In genomic region chr2:151315381-151315903, GRCh38 we compare ENCODE assay signal across 13 cellular contexts. TPM values are rescaled to one million over a fixed set of nuclear protein-coding genes. Genes with fewer than 3 reads are reported as not detected.
DNase-seq lines count a peak whose midpoint lies in the region; ATAC-seq, FAIRE-seq and TF ChIP-seq lines count a peak whose summit lies in the region.
"Had no signal": no experiment of that assay in that cellular context is flagged by ENCODE, and none has a peak within 500 bp of the region (broad histone marks: within the 10 kb centered on the region; RNA-seq: fewer than 3 reads in every experiment).

No MANE protein-coding gene starts in this region.

- H3K56ac ChIP-seq in IMR-90 (ENCODE audit: extremely low read depth, insufficient read depth, low read length) = no peak overlapping the region

- 0 out of 4 replicates have a peak overlapping the region, but pooled peaks of 1 of the 2 experiments have one; percentile 42 for H4K8ac ChIP-seq in IMR-90 (ENCODE audit: low read depth in 2 of 2, low read length in 2 of 2)

- FAIRE-seq in H54 (lab: Jason Lieb, UNC) = no peak

- intact Hi-C loops in IMR-90 (cut with micrococcal nuclease) (no loop called here), mammary epithelial cell (cut with micrococcal nuclease) (no loop called here)

- CTCF ChIA-PET in IMR-90 (lab: Yijun Ruan, JAX) = interaction anchor here (0.6 kb wide), 1 partner anchor 842 kb away, joined by 3 read pairs; no protein-coding TSS in a partner anchor
- CTCF ChIA-PET in mammary epithelial cell (lab: Charles Lee; ENCODE audit: low non-redundant PET) = no interaction called here

- no peak for TF ChIP-seq RAD21 in IMR-90 (IDR thresholded peaks at IDR 0.05; ENCODE audit: low read length)

- no peak for TF ChIP-seq POLR2A in IMR-90 (IDR thresholded peaks at IDR 0.05; ENCODE audit: low read depth, low read length)
- TF ChIP-seq POLR2A in H54 (IDR thresholded peaks at IDR 0.05; ENCODE audit: low read depth, low read length) = no peak

- no peak overlapping the region; the same call in 1 of the 2 replicates for H3K14ac ChIP-seq in IMR-90 (replicated peaks; ENCODE audit: low read depth, low read length)

- H4K91ac ChIP-seq in IMR-90 (ENCODE audit: insufficient read depth, low read depth, low read length) = no peak overlapping the region

- ATAC-seq in IMR-90 (ENCODE audit: low read depth) = peak; percentile 53
- ATAC-seq in HG02571 (IDR thresholded peaks at IDR 0.05; ENCODE audit: unreplicated experiment) = no peak
- no peak for ATAC-seq in HG03442 (IDR thresholded peaks at IDR 0.05; ENCODE audit: unreplicated experiment)
- ATAC-seq: stimulated activated naive B cell treated with anti-CD40 and anti-IgM and Interleukin-4, amounts not matched to agents 10 μg/mL and 1 μg/mL and 100 μg/mL, for 72 hours had no signal

- H3K79me2 ChIP-seq in mammary epithelial cell (ENCODE audit: insufficient read depth, low read length) (no peaks in the 10 kb centered on the region), MM.1S (ENCODE audit: low read length) (no peaks in the 10 kb centered on the region)

- H3K23ac ChIP-seq in IMR-90 (ENCODE audit: low read depth, low read length) = no peak overlapping the region

- H3K79me1 ChIP-seq in IMR-90 (ENCODE audit: low read depth in 1 of 2, low read length in 2 of 2) = no peaks in the 10 kb centered on the region

- H2AFZ ChIP-seq in IMR-90 (replicated peaks; ENCODE audit: low read length, poor library complexity) = peak overlapping the region; percentile 67
- peak overlapping the region; percentile 31 for H2AFZ ChIP-seq in mammary epithelial cell (ENCODE audit: low read depth, low read length)
- no peak overlapping the region for H2AFZ ChIP-seq in MM.1S (ENCODE audit: low read length)

- H3K36me3 ChIP-seq in IMR-90 (ENCODE audit: control insufficient read depth, insufficient read depth, low read length) = no peaks in the 10 kb centered on the region
- no peaks in the 10 kb centered on the region for H3K36me3 ChIP-seq in mammary epithelial cell (ENCODE audit: insufficient read depth, low read length)
- H3K36me3 ChIP-seq in MM.1S (replicated peaks; ENCODE audit: insufficient read depth, low read length) = no peaks in the 10 kb centered on the region

- H4K5ac ChIP-seq in IMR-90 (ENCODE audit: low read depth, low read length) = no peak overlapping the region

- H3K4ac ChIP-seq in IMR-90 (ENCODE audit: low read depth, low read length) = no peak overlapping the region

- H3F3A ChIP-seq in MM.1S (ENCODE audit: insufficient read depth, low read length) = no peaks in the 10 kb centered on the region

- H2AK9ac ChIP-seq in IMR-90 (replicated peaks; ENCODE audit: low read depth, low read length, poor library complexity) = peak overlapping the region; percentile 28

- in situ Hi-C loops in IMR-90 (cut with MboI; ENCODE audit: low sequenced_read_pairs) (no loop called here), mammary epithelial cell (cut with MboI; ENCODE audit: low sequenced_read_pairs in 2 of 2) (no loop called here)

- H3K4me3 ChIP-seq in IMR-90 (ENCODE audit: insufficient read depth, low read depth, low read length) = no peak overlapping the region
- no peak overlapping the region for H3K4me3 ChIP-seq in mammary epithelial cell (replicated peaks in 1 of 3; ENCODE audit: insufficient read depth in 1 of 3, low read depth in 2 of 3, low read length in 3 of 3)
- no peak overlapping the region for H3K4me3 ChIP-seq in MM.1S (ENCODE audit: low read length)

- dilution Hi-C loops in IMR-90 (cut with HindIII; ENCODE audit: low sequenced_read_pairs, unreplicated experiment) (no loop called here), mammary epithelial cell (cut with HindIII; ENCODE audit: low sequenced_read_pairs) (no loop called here)

- no peak overlapping the region for H3K9ac ChIP-seq in IMR-90 (ENCODE audit: low read depth, low read length)
- no peak overlapping the region for H3K9ac ChIP-seq in mammary epithelial cell (ENCODE audit: insufficient read depth, low read length)
- H3K9ac ChIP-seq in MM.1S (ENCODE audit: low read length) = no peak overlapping the region

- H3K4me1 ChIP-seq in IMR-90 (ENCODE audit: control insufficient read depth, insufficient read depth, low read length) (peaks cover 4% of the 10 kb centered on the region; the same call in 1 of the 2 replicates), mammary epithelial cell (ENCODE audit: insufficient read depth, low read length) (no peaks in the 10 kb centered on the region), MM.1S (ENCODE audit: low read length) (no peaks in the 10 kb centered on the region)

- H3K9me3 ChIP-seq in IMR-90 (ENCODE audit: control insufficient read depth, insufficient read depth, low read length) = no peaks in the 10 kb centered on the region
- no peaks in the 10 kb centered on the region for H3K9me3 ChIP-seq in mammary epithelial cell (replicated peaks; ENCODE audit: insufficient read depth, low read length)
- H3K9me3 ChIP-seq in MM.1S (replicated peaks; ENCODE audit: insufficient read depth, low read length) = no peaks in the 10 kb centered on the region

- no peaks in the 10 kb centered on the region for H3K9me2 ChIP-seq in MM.1S (replicated peaks; ENCODE audit: insufficient read depth, low read length)

- WGBS in IMR-90 (ENCODE audit: extremely low coverage in 2 of 2, insufficient read length in 1 of 2), 2 experiments = 15% methylated on average over 3 of the region's 7 CpGs; no CpG with 5 or more reads in 1 of the 2 experiments
- 21% methylated on average over 6 of the region's 7 CpGs for WGBS in mammary epithelial cell (ENCODE audit: low coverage, missing lambda C conversion rate)

- H3K27me3 ChIP-seq in IMR-90 (ENCODE audit: control insufficient read depth, insufficient read depth, low read length) (no peaks in the 10 kb centered on the region), mammary epithelial cell (ENCODE audit: insufficient read depth, low read length) (no peaks in the 10 kb centered on the region), MM.1S (replicated peaks; ENCODE audit: insufficient read depth, low read length) (no peaks in the 10 kb centered on the region)

- H4K20me1 ChIP-seq in IMR-90 (ENCODE audit: insufficient read depth, low read length) = no peaks in the 10 kb centered on the region
- H4K20me1 ChIP-seq in mammary epithelial cell (ENCODE audit: insufficient read depth, low read length) = no peaks in the 10 kb centered on the region
- H4K20me1 ChIP-seq in MM.1S (ENCODE audit: insufficient read depth, low read length) = no peaks in the 10 kb centered on the region

- H3K4me2 ChIP-seq in IMR-90 (ENCODE audit: low read depth, low read length) (peak overlapping the region; percentile 1; the same call in 1 of the 2 replicates), mammary epithelial cell (ENCODE audit: insufficient read depth, low read depth, low read length) (no peak overlapping the region), MM.1S (ENCODE audit: low read depth, low read length) (no peak overlapping the region)

- TF ChIP-seq CTCF in IMR-90 (conservative IDR thresholded peaks at IDR 0.05; ENCODE audit: low read depth, low read length) = no peak
- TF ChIP-seq CTCF in mammary epithelial cell (conservative IDR thresholded peaks at IDR 0.05 in 1 of 2, IDR thresholded peaks at IDR 0.05 in 1 of 2; ENCODE audit: extremely low read depth in 1 of 2, insufficient read depth in 1 of 2, low read depth in 1 of 2, low read length in 2 of 2) = no peak
- TF ChIP-seq CTCF in MM.1S (IDR thresholded peaks at IDR 0.05; ENCODE audit: low read length) = no peak

- no peaks in the 10 kb centered on the region for H3K9me1 ChIP-seq in IMR-90 (ENCODE audit: insufficient read depth, low read length)

- no peak overlapping the region for H2AK5ac ChIP-seq in IMR-90 (ENCODE audit: low read depth, low read length)

- H3K18ac ChIP-seq in IMR-90 (ENCODE audit: low read depth, low read length) = no peak overlapping the region; the same call in 1 of the 2 replicates

- BruUV-seq in IMR-90 (replicated peaks; lab: Mats Ljungman, UMichigan) (no TSS peak), mammary epithelial cell (replicated peaks; lab: Mats Ljungman, UMichigan) (no TSS peak)

- H2BK120ac ChIP-seq in IMR-90 (ENCODE audit: low read depth, low read length) = no peak overlapping the region

- H2BK15ac ChIP-seq in IMR-90 (ENCODE audit: low read depth, low read length) = no peak overlapping the region

- no peak overlapping the region for H2BK5ac ChIP-seq in IMR-90 (ENCODE audit: low read depth, low read length, poor library complexity, severe bottlenecking)

- POLR2A ChIA-PET in IMR-90 (lab: Charles Lee; ENCODE audit: unreplicated experiment) = no interaction called here

- H3K27ac ChIP-seq in IMR-90 (ENCODE audit: insufficient read depth, low read length) (no peak overlapping the region), mammary epithelial cell (ENCODE audit: insufficient read depth, low read depth, low read length) (no peak overlapping the region), MM.1S (ENCODE audit: low read length) (no peak overlapping the region)

- DNase-seq in IMR-90 (peak; percentile 22), mammary epithelial cell (no peak), islet precursor cell (peak; percentile 56), stromal cell of bone marrow (ENCODE audit: low read depth) (peak; percentile 57), H54 (ENCODE audit: insufficient read length, low spot score) (no peak), MM.1S (no peak)
- DNase-seq: activated T-cell treated with anti-CD3 and anti-CD28 coated beads for 4 hours; stimulated activated naive B cell treated with anti-CD40 and anti-IgM and Interleukin-4, amounts not matched to agents 10 μg/mL and 1 μg/mL and 100 μg/mL, for 72 hours had no signal

- no peak overlapping the region for H2BK20ac ChIP-seq in IMR-90 (ENCODE audit: low read depth, low read length)

TF ChIP-seq in IMR-90, 13 proteins besides CTCF, POLR2A, EP300 and RAD21 (continues in another document):
- TF ChIP-seq NFE2L2 (IDR thresholded peaks at IDR 0.05; ENCODE audit: low read depth, low read length) = peak; percentile 23; the same call in 1 of the 2 replicates

RNA-seq across cellular contexts. Expression of gene NMI, which starts 26.0 kb away (rescaled TPM):
- total RNA-seq in IMR-90 (2012; rRNA removed) (2.3 and 5.8 TPM in 2 replicates), mammary epithelial cell (1 to 10 TPM; 2.5 to 6.7 TPM)
- polyA plus RNA-seq in IMR-90 (2012; rRNA removed) (4.0 and 5.2 TPM in 2 replicates), mammary epithelial cell (2.7 TPM)
- 1.9 and 3.3 TPM in 2 replicates for polyA plus RNA-seq in IMR-90 (2012; cell fraction: cytosol; rRNA removed)
- 0.90 and 2.6 TPM in 2 replicates for polyA plus RNA-seq in IMR-90 (2012; cell fraction: nucleus; rRNA removed; ENCODE audit: low replicate concordance)
- 3.5 TPM for polyA minus RNA-seq in mammary epithelial cell
- total RNA-seq: G401 had no signal

RNA-seq across cellular contexts. Expression of gene TNFAIP6, which starts 42.0 kb away (rescaled TPM):
- total RNA-seq in IMR-90 (2012; rRNA removed) = 2.2 and 2.9 TPM in 2 replicates
- 1.3 and 1.8 TPM in 2 replicates for polyA plus RNA-seq in IMR-90 (2012; rRNA removed)
- 0.67 and 1.6 TPM in 2 replicates for polyA plus RNA-seq in IMR-90 (2012; cell fraction: cytosol; rRNA removed)
- polyA plus RNA-seq in IMR-90 (2012; cell fraction: nucleus; rRNA removed; ENCODE audit: low replicate concordance) = 0.13 and 2.5 TPM in 2 replicates
- under 1 TPM in 1 of 2 donors, not detected in 1; 0.50 TPM for total RNA-seq in mammary epithelial cell
- 0.09 TPM for polyA plus RNA-seq in mammary epithelial cell
- not detected for polyA minus RNA-seq in mammary epithelial cell
- total RNA-seq: dermis microvascular lymphatic vessel endothelial cell; G401; T-helper 1 cell treated with Interleukin-12 subunit alpha and Interleukin-12 subunit beta and Interleukin-4 antibody, amounts not matched to agents 30 ng/mL and 1 ng/mL, for 36 hours had no signal

RNA-seq across cellular contexts. Expression of gene RBM43, which starts 53.8 kb away (rescaled TPM):
- 1.6 and 2.5 TPM in 2 replicates for total RNA-seq in IMR-90 (2012; rRNA removed)
- polyA plus RNA-seq in IMR-90 (2012; rRNA removed) = 3.1 and 3.6 TPM in 2 replicates
- polyA plus RNA-seq in IMR-90 (2012; cell fraction: cytosol; rRNA removed) = 0.82 and 1.1 TPM in 2 replicates
- polyA plus RNA-seq in IMR-90 (2012; cell fraction: nucleus; rRNA removed; ENCODE audit: low replicate concordance) = 0.67 and 2.1 TPM in 2 replicates
- 1 to 10 TPM; 2.6 to 4.2 TPM for total RNA-seq in mammary epithelial cell
- 1.8 TPM for polyA plus RNA-seq in mammary epithelial cell
- polyA minus RNA-seq in mammary epithelial cell = 1.9 TPM

Comparison
In these comparisons a context has a peak if more than half of its experiments do, and no peak if none do; other contexts are left out.
1. DNase-seq: peak in IMR-90 (single experiment), islet precursor cell (single experiment) and stromal cell of bone marrow (single experiment); none in mammary epithelial cell (single experiment), H54 (single experiment) and MM.1S (single experiment).